Comparison of ENCODE assay signal across 1 cellular context in genomic region chr19:1383311-1384084, GRCh38.
TF ChIP-seq lines count a peak whose summit lies in the region.

TSS of gene NDUFS7 (plus strand) at chr19:1383907. CDS start at chr19:1383927, 20 bp downstream.

TF ChIP-seq in GM12878, 131 proteins besides CTCF, POLR2A, EP300 and RAD21 (continued from another document and continues in another):
- TF ChIP-seq ZBTB33 (IDR thresholded peaks at IDR 0.05), result peak; percentile 67; the same call in 1 of the 2 replicates
- TF ChIP-seq E2F4 (IDR thresholded peaks at IDR 0.05; ENCODE audit: low read depth, low read length), result no peak; the same call in 1 of the 2 replicates
- TF ChIP-seq ATF7 (IDR thresholded peaks at IDR 0.05; ENCODE audit: low read depth), result peak; percentile 70
- TF ChIP-seq ZNF384 (IDR thresholded peaks at IDR 0.05; ENCODE audit: borderline replicate concordance, low read depth, low read length), result no peak; the same call in 1 of the 2 replicates
- peak; percentile 53 to 81 for TF ChIP-seq EGR1 (IDR thresholded peaks at IDR 0.05; ENCODE audit: borderline replicate concordance in 1 of 2, low read depth in 2 of 2, low read length in 2 of 2)
- TF ChIP-seq CBX3 (IDR thresholded peaks at IDR 0.05; ENCODE audit: borderline replicate concordance, low read depth), result no peak
- TF ChIP-seq HDAC6 (IDR thresholded peaks at IDR 0.05; ENCODE audit: unreplicated experiment), result no peak
- TF ChIP-seq IRF3 (IDR thresholded peaks at IDR 0.05), result peak; percentile 36; the same call in 1 of the 2 replicates
- TF ChIP-seq ZNF24 (IDR thresholded peaks at IDR 0.05), result peak; percentile 100
- TF ChIP-seq TCF12 (IDR thresholded peaks at IDR 0.05; ENCODE audit: low read depth, low read length), result peak; percentile 74; the same call in 1 of the 2 replicates
- TF ChIP-seq HSF1 (IDR thresholded peaks at IDR 0.05; ENCODE audit: low read depth, low read length), result peak; percentile 75; the same call in 1 of the 2 replicates
- 0 out of 2 replicates have a peak, but pooled peaks have one; percentile 39 for TF ChIP-seq RFX5 (IDR thresholded peaks at IDR 0.05; ENCODE audit: low read depth, low read length)
- no peak for TF ChIP-seq CUX1 (IDR thresholded peaks at IDR 0.05; ENCODE audit: insufficient replicate concordance, low read depth, low read length)
- TF ChIP-seq BCLAF1 (IDR thresholded peaks at IDR 0.05), result 0 out of 2 replicates have a peak, but pooled peaks have one; percentile 23
- peak; percentile 87 for TF ChIP-seq RELA (IDR thresholded peaks at IDR 0.05; ENCODE audit: borderline replicate concordance, partially characterized antibody)
- TF ChIP-seq POLR2AphosphoS2 (IDR thresholded peaks at IDR 0.05; ENCODE audit: low read depth, low read length), result 0 out of 2 replicates have a peak, but pooled peaks have one; percentile 80
- TF ChIP-seq BRCA1 (IDR thresholded peaks at IDR 0.05; ENCODE audit: low read depth, low read length), result no peak; the same call in 1 of the 2 replicates
- peak; percentile 73 for TF ChIP-seq ZNF592 (IDR thresholded peaks at IDR 0.05)
- TF ChIP-seq USF2 (IDR thresholded peaks at IDR 0.05; ENCODE audit: borderline replicate concordance, low read depth, low read length), result no peak
- peak; percentile 27 for TF ChIP-seq EED (IDR thresholded peaks at IDR 0.05; ENCODE audit: low read depth)
- TF ChIP-seq STAT1 (conservative IDR thresholded peaks at IDR 0.05), result peak; percentile 99
- TF ChIP-seq BACH1 (IDR thresholded peaks at IDR 0.05; ENCODE audit: borderline replicate concordance), result peak; percentile 16
- peak; percentile 81 for TF ChIP-seq CREB1 (IDR thresholded peaks at IDR 0.05; ENCODE audit: low read depth)
- no peak for TF ChIP-seq SMAD1 (IDR thresholded peaks at IDR 0.05; ENCODE audit: low read depth, partially characterized antibody)
- peak; percentile 79; the same call in 1 of the 2 replicates for TF ChIP-seq POLR2AphosphoS5 (IDR thresholded peaks at IDR 0.05; ENCODE audit: low read length)
- TF ChIP-seq MLLT1 (IDR thresholded peaks at IDR 0.05), result peak; percentile 86
- peak; percentile 81 to 92 for TF ChIP-seq BHLHE40 (IDR thresholded peaks at IDR 0.05; ENCODE audit: borderline replicate concordance in 1 of 2, low read depth in 2 of 2, low read length in 1 of 2)
- TF ChIP-seq JUNB (IDR thresholded peaks at IDR 0.05), result no peak
- TF ChIP-seq CHD2 (IDR thresholded peaks at IDR 0.05; ENCODE audit: borderline replicate concordance, low read depth, low read length), result peak; percentile 71; the same call in 1 of the 2 replicates
- TF ChIP-seq NKRF (conservative IDR thresholded peaks at IDR 0.05), result peak; percentile 86; the same call in 1 of the 2 replicates
